In genomic region chr21:32907521-32907920, GRCh38 we compare ENCODE assay signal across 8 cellular contexts.
"Had no signal": no experiment of that assay in that cellular context is flagged by ENCODE, and none has a peak within 500 bp of the region (broad histone marks: within the 10 kb centered on the region; RNA-seq: fewer than 3 reads in every experiment).

No MANE protein-coding gene starts in this region.

- H3K4me3 Mint-ChIP-seq: IgD-negative memory B cell had no signal

- H3K4me1 Mint-ChIP-seq: IgD-negative memory B cell had no signal

- H3K4me3 ChIP-seq: GM23248, HAP-1 had no signal

- ATAC-seq: HCT116, HepG2 had no signal

- H3K36me3 Mint-ChIP-seq: IgD-negative memory B cell had no signal

- H3K4me1 ChIP-seq: HAP-1 had no signal

- H3K27ac ChIP-seq: GM23248, HL-60 had no signal

- FAIRE-seq: HepG2 had no signal

- H3K27ac Mint-ChIP-seq: IgD-negative memory B cell had no signal

- H3K9me3 Mint-ChIP-seq: IgD-negative memory B cell had no signal

- H3K9me3 ChIP-seq: HAP-1 had no signal

- DNase-seq: GM23248, GOT3, H7 had no signal

- H3K36me3 ChIP-seq: HAP-1 had no signal
